10 cellular contexts compared by ENCODE assay signal in genomic region chr14:80211143-80212024, GRCh38. TPM values are rescaled to one million over a fixed set of nuclear protein-coding genes. Genes with fewer than 3 reads are reported as not detected.
DNase-seq lines count a peak whose midpoint lies in the region; ATAC-seq, FAIRE-seq and TF ChIP-seq lines count a peak whose summit lies in the region.
"Had no signal": no experiment of that assay in that cellular context is flagged by ENCODE, and none has a peak within 500 bp of the region (broad histone marks: within the 10 kb centered on the region; RNA-seq: fewer than 3 reads in every experiment).

DIO2 (minus strand) TSS chr14:80211504; CDS start chr14:80211472, 32 bp downstream.

- no peaks in the 10 kb centered on the region for H4K20me1 ChIP-seq in GM12878 (ENCODE audit: control insufficient read depth, insufficient read depth)

- no peak for FAIRE-seq in GM12878 (lab: Jason Lieb, UNC)

- no peaks in the 10 kb centered on the region for H3K36me3 ChIP-seq in GM12878 (ENCODE audit: control insufficient read depth in 2 of 2, insufficient read depth in 2 of 2, low read length in 1 of 2)

- no peak within 1 kb of the TSS for H3K4me3 Mint-ChIP-seq in activated CD4-positive, alpha-beta T cell treated with anti-CD3 and anti-CD28 coated beads, Interleukin-2, amount 10 ng/mL, durations not matched to agents 7 days and 5 days
- H3K4me3 Mint-ChIP-seq: activated naive CD8-positive, alpha-beta T cell had no signal

- H3K27ac Mint-ChIP-seq in activated CD4-positive, alpha-beta T cell treated with anti-CD3 and anti-CD28 coated beads, Interleukin-2, amount 10 ng/mL, durations not matched to agents 7 days and 5 days, result no peak within 1 kb of the TSS
- H3K27ac Mint-ChIP-seq: activated naive CD8-positive, alpha-beta T cell had no signal

- WGBS in GM12878 (ENCODE audit: insufficient coverage, insufficient replicate concordance, low lambda C conversion rate, missing lambda C conversion rate), result 49% methylated on average over 16 of the region's 17 CpGs

- no peaks in the 10 kb centered on the region for H3K4me1 ChIP-seq in GM12878 (ENCODE audit: control insufficient read depth, insufficient read depth, low read length)

- POLR2A ChIA-PET in GM12878 (lab: Charles Lee), result interaction anchor here (0.6 kb wide), 1 partner anchor 134 kb away, joined by 3 read pairs; no protein-coding TSS in a partner anchor
- POLR2A ChIA-PET in activated CD4-positive, alpha-beta T cell treated with anti-CD3 and anti-CD28 coated beads, Interleukin-2, amount 10 ng/mL, durations not matched to agents 7 days and 5 days (lab: Charles Lee), result no interaction called here

- in situ Hi-C loops in GM12878 (cut with MboI), result no loop called here

- H3K4me3 ChIP-seq in GM12878, result no peak within 1 kb of the TSS

- no peaks in the 10 kb centered on the region for H3K9me3 ChIP-seq in GM12878 (replicated peaks; ENCODE audit: control insufficient read depth, insufficient read depth, low read length)

- DNase-seq in GM12878 (ENCODE audit: low read depth, low spot score) (no peak), islet precursor cell (peak; percentile 59), stromal cell of bone marrow (ENCODE audit: low read depth) (peak; percentile 66), NCI-H1436 treated with DMSO at 0.1 percent for 48 hours (lab: John Stamatoyannopoulos, UW) (no peak)
- DNase-seq in activated CD4-positive, alpha-beta T cell treated with anti-CD3 and anti-CD28 coated beads, Interleukin-2, amount 10 ng/mL, durations not matched to agents 7 days and 5 days, result no peak
- DNase-seq: NCI-H2029 treated with DMSO at 0.1 percent for 48 hours had no signal

- H3K9ac ChIP-seq in GM12878 (ENCODE audit: control insufficient read depth, insufficient read depth, low read length), result no peak within 1 kb of the TSS

- BruUV-seq in GM12878 (replicated peaks; lab: Mats Ljungman, UMichigan), result no TSS peak

- H3K9me3 Mint-ChIP-seq in activated CD4-positive, alpha-beta T cell treated with anti-CD3 and anti-CD28 coated beads, Interleukin-2, amount 10 ng/mL, durations not matched to agents 7 days and 5 days, result no peaks in the 10 kb centered on the region

- no peaks in the 10 kb centered on the region for H3K79me2 ChIP-seq in GM12878 (ENCODE audit: control insufficient read depth, insufficient read depth, low read length)

- H3K4me2 ChIP-seq in GM12878 (ENCODE audit: control insufficient read depth, insufficient read depth), result no peak within 1 kb of the TSS

- H3K27me3 Mint-ChIP-seq in activated CD4-positive, alpha-beta T cell treated with anti-CD3 and anti-CD28 coated beads, Interleukin-2, amount 10 ng/mL, durations not matched to agents 7 days and 5 days, result peaks cover 3% of the 10 kb centered on the region
- H3K27me3 Mint-ChIP-seq: activated naive CD8-positive, alpha-beta T cell had no signal

- intact Hi-C loops in GM12878 (cut with micrococcal nuclease; ENCODE audit: unreplicated experiment), result loop anchor here (2.0 to 5.0 kb wide), 2 partner anchors 376 to 639 kb away; no protein-coding TSS in a partner anchor

- RAD21 ChIA-PET in GM12878 (lab: Charles Lee; ENCODE audit: unreplicated experiment), result no interaction called here

- no peak for TF ChIP-seq EP300 in GM12878 (IDR thresholded peaks at IDR 0.05; ENCODE audit: borderline replicate concordance in 1 of 2, control insufficient read depth in 1 of 2, low read depth in 2 of 2, low read length in 2 of 2)

- no peak within 1 kb of the TSS for H3K27ac ChIP-seq in GM12878 (ENCODE audit: control insufficient read depth, insufficient read depth)

- CTCF ChIA-PET in GM12878 (lab: Yijun Ruan, JAX), result interaction anchor here (0.6 to 1.1 kb wide), 2 partner anchors 9 to 670 kb away, joined by 3 read pairs; no protein-coding TSS in a partner anchor
- CTCF ChIA-PET in activated CD4-positive, alpha-beta T cell treated with anti-CD3 and anti-CD28 coated beads, Interleukin-2, amount 10 ng/mL, durations not matched to agents 7 days and 5 days (lab: Charles Lee), result no interaction called here

- SMC1A ChIA-PET in GM12878 (lab: Charles Lee; ENCODE audit: uncharacterized antibody, unreplicated experiment), result interaction anchor here (1.1 kb wide), 1 partner anchor 652 kb away, joined by 3 read pairs; no protein-coding TSS in a partner anchor

- TF ChIP-seq POLR2A in GM12878 (IDR thresholded peaks at IDR 0.05; ENCODE audit: low read depth, low read length), result no peak

- no peak for TF ChIP-seq RAD21 in GM12878 (IDR thresholded peaks at IDR 0.05; ENCODE audit: insufficient read depth, low read depth, low read length)

- no peak for TF ChIP-seq CTCF in GM12878 (IDR thresholded peaks at IDR 0.05 in 2 of 3, conservative IDR thresholded peaks at IDR 0.05 in 1 of 3; ENCODE audit: control insufficient read depth in 2 of 3, extremely low read depth in 1 of 3, insufficient read depth in 1 of 3, low read depth in 3 of 3, low read length in 3 of 3)

- no peak within 1 kb of the TSS for H2AFZ ChIP-seq in GM12878 (ENCODE audit: control insufficient read depth, low read depth, low read length)

- no peaks in the 10 kb centered on the region for H3K36me3 Mint-ChIP-seq in activated CD4-positive, alpha-beta T cell treated with anti-CD3 and anti-CD28 coated beads, Interleukin-2, amount 10 ng/mL, durations not matched to agents 7 days and 5 days (ENCODE audit: low read depth)
- H3K36me3 Mint-ChIP-seq: activated naive CD8-positive, alpha-beta T cell had no signal

- peak; percentile 19 for ATAC-seq in GM21360 (IDR thresholded peaks at IDR 0.05; ENCODE audit: unreplicated experiment)
- peak; percentile 25; the same call in 1 of the 3 replicates for ATAC-seq in GM12878
- no peak for ATAC-seq in HG03457 (IDR thresholded peaks at IDR 0.05; ENCODE audit: unreplicated experiment)
- no peak for ATAC-seq in HG02678 (IDR thresholded peaks at IDR 0.05; ENCODE audit: unreplicated experiment)

- H3K4me1 Mint-ChIP-seq in activated CD4-positive, alpha-beta T cell treated with anti-CD3 and anti-CD28 coated beads, Interleukin-2, amount 10 ng/mL, durations not matched to agents 7 days and 5 days, result no peaks in the 10 kb centered on the region

- no peaks in the 10 kb centered on the region; a peak in 1 of 4 replicates for H3K27me3 ChIP-seq in GM12878 (replicated peaks in 1 of 2; ENCODE audit: control insufficient read depth in 2 of 2, insufficient read depth in 2 of 2, low read length in 1 of 2)

TF ChIP-seq in GM12878, 131 proteins besides CTCF, POLR2A, EP300 and RAD21:
- TF ChIP-seq REST (IDR thresholded peaks at IDR 0.05; ENCODE audit: low read depth, low read length) (no peak), HDAC2 (IDR thresholded peaks at IDR 0.05) (no peak), ETV6 (conservative IDR thresholded peaks at IDR 0.05 in 1 of 2, IDR thresholded peaks at IDR 0.05 in 1 of 2; ENCODE audit: borderline replicate concordance in 1 of 2, low read depth in 1 of 2) (no peak), EZH2 (IDR thresholded peaks at IDR 0.05; ENCODE audit: borderline replicate concordance, control insufficient read depth, low read depth, low read length) (no peak)

RNA-seq across cellular contexts. Expression of gene DIO2, which starts in this region (rescaled TPM):
- total RNA-seq in GM12878 (2013; cell fraction: nucleolus; rRNA removed), result not detected in 2 replicates
- total RNA-seq in GM12878 (2014; rRNA removed) (not detected in 2 replicates), GM12878 (2014; rRNA removed; fragmentation: Illumina TruSeq; extraction: Trizol) (not detected in 2 replicates), GM12878 (2021) (not detected in 2 replicates)
- polyA plus RNA-seq in GM12878 (2011; ENCODE audit: low read depth), result not detected
- polyA plus RNA-seq in GM12878 (2011; rRNA removed) (0.01 TPM in 1 of 2 replicates, not detected in the other), GM12878 (2014; fragmentation: Illumina TruSeq; extraction: Trizol) (not detected in 2 replicates), GM12878 (2014; fragmentation: Nextera tagmentation; extraction: Ambion mirVana) (not detected), GM12878 (2014; rRNA removed) (not detected in 2 replicates), GM12878 (2016; fragmentation: Nextera tagmentation; extraction: Ambion mirVana) (not detected)
- not detected in 2 replicates for polyA plus RNA-seq in GM12878 (2011; cell fraction: cytosol; rRNA removed)
- 0.07 and 0.10 TPM in 2 replicates for polyA plus RNA-seq in GM12878 (2011; cell fraction: nucleus; rRNA removed)
- polyA plus RNA-seq in GM12878 (2012), result not detected in 2 replicates
- polyA minus RNA-seq in GM12878 (2011; rRNA and poly(A)+ RNA removed), result 0.62 TPM in 1 of 2 replicates, not detected in the other
- 0.73 TPM in 1 of 2 replicates, not detected in the other for polyA minus RNA-seq in GM12878 (2011; cell fraction: cytosol; rRNA and poly(A)+ RNA removed)
- 0.29 TPM in 1 of 2 replicates, not detected in the other for polyA minus RNA-seq in GM12878 (2011; cell fraction: nucleus; rRNA and poly(A)+ RNA removed)
- total RNA-seq in activated CD4-positive, alpha-beta T cell treated with anti-CD3 and anti-CD28 coated beads, Interleukin-2, amount 10 ng/mL, durations not matched to agents 7 days and 5 days, result not detected

Comparison
In these comparisons a context has a peak if more than half of its experiments do, and no peak if none do; other contexts are left out.
1. Peak in ATAC-seq in GM12878; RNA of the gene not detected or under 1 TPM.
2. DNase-seq: peak in islet precursor cell (single experiment) and stromal cell of bone marrow (single experiment); none in GM12878 (single experiment), NCI-H1436 treated with DMSO at 0.1 percent for 48 hours (single experiment) and activated CD4-positive, alpha-beta T cell treated with anti-CD3 and anti-CD28 coated beads, Interleukin-2, amount 10 ng/mL, durations not matched to agents 7 days and 5 days (single experiment).